ENCODE assay signal across 1 cellular context in the genomic region with DNA sequence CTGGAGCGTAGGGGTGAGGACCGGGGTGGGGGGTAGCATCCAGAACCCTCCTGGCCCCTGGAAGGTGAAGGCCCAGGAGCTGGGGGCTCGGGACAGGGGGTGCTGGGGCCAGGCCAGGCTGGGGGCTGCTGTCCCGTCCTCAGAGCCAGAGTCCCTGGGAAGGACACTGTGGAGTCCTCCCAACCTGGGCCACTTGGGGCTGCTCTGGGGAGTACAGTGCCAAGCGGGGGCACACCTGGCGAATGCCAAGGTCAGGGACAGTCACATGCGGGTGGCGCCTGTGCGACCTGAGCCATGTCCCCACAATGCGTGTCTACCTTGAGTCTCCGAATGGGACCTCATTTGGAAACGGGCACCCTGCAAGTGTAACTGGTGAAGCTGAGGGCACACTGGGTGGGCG.
TF ChIP-seq lines count a peak whose summit lies in the region.

No MANE protein-coding gene starts in this region.

TF ChIP-seq in HepG2, 621 proteins besides CTCF, POLR2A, EP300 and RAD21:
- no peak for TF ChIP-seq HDAC2 (CRISPR knock-in tag; IDR thresholded peaks at IDR 0.05)
- 0 out of 2 replicates have a peak, but pooled peaks have one; percentile 53 for TF ChIP-seq HNRNPL (IDR thresholded peaks at IDR 0.05; ENCODE audit: low read depth, low read length)
